9 cellular contexts compared by ENCODE assay signal in the genomic region with DNA sequence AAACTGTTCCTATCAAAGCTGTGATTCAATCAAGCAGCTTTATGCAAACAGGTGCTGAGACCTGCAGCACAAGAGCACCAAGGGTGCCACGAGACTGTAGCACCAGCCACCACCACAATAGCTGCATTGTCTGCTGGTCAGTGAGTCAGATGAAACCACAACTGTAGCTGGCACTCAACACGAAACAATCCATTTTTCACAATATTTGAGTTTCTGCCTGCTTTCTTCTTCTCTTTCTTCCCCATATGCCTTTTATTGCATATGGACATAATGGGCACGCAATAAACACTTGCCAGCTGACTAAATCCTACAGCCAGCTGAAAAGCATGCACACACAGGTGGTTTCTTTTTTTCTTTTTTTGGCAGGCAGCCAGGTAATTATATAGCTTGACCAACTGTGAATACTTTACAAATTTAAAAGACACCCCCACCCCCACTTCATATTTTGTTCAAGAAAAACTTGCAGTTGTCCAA. TPM values are rescaled to one million over a fixed set of nuclear protein-coding genes. Genes with fewer than 3 reads are reported as not detected.
DNase-seq lines count a peak whose midpoint lies in the region; TF ChIP-seq lines count a peak whose summit lies in the region.
"Had no signal": no experiment of that assay in that cellular context is flagged by ENCODE, and none has a peak within 500 bp of the region (broad histone marks: within the 10 kb centered on the region; RNA-seq: fewer than 3 reads in every experiment).

No MANE protein-coding gene starts in this region.

- H3K36me3 ChIP-seq in adipocyte (ENCODE audit: control insufficient read depth, insufficient read depth, low read length, severe bottlenecking) (no peaks in the 10 kb centered on the region), vagina (no peaks in the 10 kb centered on the region)
- H3K36me3 ChIP-seq: thoracic aorta had no signal

- TF ChIP-seq CTCF in vagina (IDR thresholded peaks at IDR 0.05), result no peak

- H3K4me1 ChIP-seq in adipocyte (ENCODE audit: control insufficient read depth, insufficient read depth, low read length) (peaks cover 20% of the 10 kb centered on the region), vagina (peaks cover 11% of the 10 kb centered on the region)

- intact Hi-C loops in vagina (cut with DNase I), result no loop called here

- no peak for TF ChIP-seq POLR2A in vagina (IDR thresholded peaks at IDR 0.05)

- H3K9ac ChIP-seq in adipocyte (ENCODE audit: low read length), result no peak overlapping the region

- H3K27me3 ChIP-seq in adipocyte (replicated peaks; ENCODE audit: control insufficient read depth, insufficient read depth, low read length) (no peaks in the 10 kb centered on the region), vagina (no peaks in the 10 kb centered on the region)

- H3K9me3 ChIP-seq in adipocyte (ENCODE audit: control insufficient read depth, low read length) (no peaks in the 10 kb centered on the region), vagina (no peaks in the 10 kb centered on the region)
- H3K9me3 ChIP-seq: thoracic aorta had no signal

- no peak overlapping the region for H3K27ac ChIP-seq in vagina

- H3K4me3 ChIP-seq in adipocyte (ENCODE audit: low read length), result no peak overlapping the region
- no peak overlapping the region for H3K4me3 ChIP-seq in vagina
- H3K4me3 ChIP-seq: thoracic aorta had no signal

- DNase-seq in NK-92 treated with Interleukin-12 subunit alpha and Interleukin-12 subunit beta, amount 100 ng/mL, for 24 hours (lab: John Stamatoyannopoulos, UW), result peak; percentile 21
- DNase-seq in NK-92 (lab: John Stamatoyannopoulos, UW; ENCODE audit: unreplicated experiment) (no peak), NCI-H128 (lab: John Stamatoyannopoulos, UW; ENCODE audit: unreplicated experiment) (peak; percentile 62), adipocyte (ENCODE audit: low read depth) (peak; percentile 37), mucosa of gallbladder (ENCODE audit: low spot score) (peak; percentile 62), mesenteric fat pad (ENCODE audit: low spot score) (no peak), vagina (ENCODE audit: extremely low spot score in 2 of 2) (no peak)
- DNase-seq in activated CD4-positive, alpha-beta T cell treated with anti-CD3 and anti-CD28 coated beads, Interleukin-2, amount 50 U/mL, for 4 hours, result no peak

RNA-seq across cellular contexts. Expression of a gene that starts 16.6 kb away (rescaled TPM):
- 10.8 TPM for total RNA-seq in mucosa of gallbladder
- 0.13 TPM for total RNA-seq in mesenteric fat pad
- total RNA-seq in vagina, result 2.5 TPM

Comparison
In these comparisons a context has a peak if more than half of its experiments do, and no peak if none do; other contexts are left out.
1. DNase-seq: peak in NK-92 treated with Interleukin-12 subunit alpha and Interleukin-12 subunit beta, amount 100 ng/mL, for 24 hours (single experiment), NCI-H128 (single experiment), adipocyte (single experiment) and mucosa of gallbladder (single experiment); none in NK-92 (single experiment), mesenteric fat pad (single experiment), activated CD4-positive, alpha-beta T cell treated with anti-CD3 and anti-CD28 coated beads, Interleukin-2, amount 50 U/mL, for 4 hours (0 of 2) and vagina (0 of 2).